8 cellular contexts compared by ENCODE assay signal in genomic region chr13:91381371-91381770, GRCh38. TPM values are rescaled to one million over a fixed set of nuclear protein-coding genes. Genes with fewer than 3 reads are reported as not detected.
DNase-seq lines count a peak whose midpoint lies in the region; ATAC-seq, FAIRE-seq and TF ChIP-seq lines count a peak whose summit lies in the region.

No MANE protein-coding gene starts in this region.

- no peaks in the 10 kb centered on the region for H3K79me2 ChIP-seq in GM23248 (ENCODE audit: insufficient read depth)
- H3K79me2 ChIP-seq in SU-DHL-6 (ENCODE audit: insufficient read depth, low read length): no peaks in the 10 kb centered on the region

- DNase-seq in Ammon's horn (ENCODE audit: low spot score): peak; percentile 75
- peak; percentile 18 for DNase-seq in GM23248
- DNase-seq in kidney: no peak
- no peak for DNase-seq in HK-2 (ENCODE audit: unreplicated experiment)
- DNase-seq in NCI-H2196 treated with DMSO at 0.1 percent for 48 hours (lab: John Stamatoyannopoulos, UW; ENCODE audit: unreplicated experiment): no peak

- H3K9ac ChIP-seq in GM23248: no peak overlapping the region
- no peak overlapping the region for H3K9ac ChIP-seq in SU-DHL-6 (ENCODE audit: low read length)
- no peak overlapping the region for H3K9ac ChIP-seq in kidney (ENCODE audit: low read length in 2 of 2)

- H3K27ac ChIP-seq in GM23248 (no peak overlapping the region), SU-DHL-6 (ENCODE audit: low read depth, low read length) (no peak overlapping the region), kidney (ENCODE audit: low read depth in 2 of 2, low read length in 2 of 2) (no peak overlapping the region)

- peak; percentile 54 for TF ChIP-seq CTCF in SU-DHL-6 (IDR thresholded peaks at IDR 0.05; ENCODE audit: insufficient read depth, low read length, poor library complexity, severe bottlenecking)
- peak; percentile 20 for TF ChIP-seq CTCF in kidney (IDR thresholded peaks at IDR 0.05; ENCODE audit: borderline replicate concordance, extremely low read depth, insufficient read depth)

- no peaks in the 10 kb centered on the region for H3K36me3 ChIP-seq in GM23248 (ENCODE audit: low read depth)
- H3K36me3 ChIP-seq in SU-DHL-6 (ENCODE audit: low read length): no peaks in the 10 kb centered on the region
- H3K36me3 ChIP-seq in kidney (ENCODE audit: control insufficient read depth in 1 of 2, insufficient read depth in 2 of 2, low read length in 2 of 2): no peaks in the 10 kb centered on the region

- no peaks in the 10 kb centered on the region for H3K4me1 ChIP-seq in GM23248 (ENCODE audit: insufficient read depth)
- H3K4me1 ChIP-seq in kidney (ENCODE audit: control insufficient read depth in 1 of 2, insufficient read depth in 1 of 2, low read depth in 1 of 2, low read length in 2 of 2): no peaks in the 10 kb centered on the region

- H3K9me2 ChIP-seq in GM23248 (ENCODE audit: insufficient read depth) (no peaks in the 10 kb centered on the region), SU-DHL-6 (replicated peaks; ENCODE audit: insufficient read depth, low read length) (no peaks in the 10 kb centered on the region)

- intact Hi-C loops in kidney (cut with DNase I): no loop called here

- H3F3A ChIP-seq in GM23248 (ENCODE audit: insufficient read depth) (no peaks in the 10 kb centered on the region), SU-DHL-6 (ENCODE audit: insufficient read depth) (no peaks in the 10 kb centered on the region)

- H4K20me1 ChIP-seq in GM23248 (ENCODE audit: insufficient read depth) (no peaks in the 10 kb centered on the region), SU-DHL-6 (ENCODE audit: low read depth, low read length) (no peaks in the 10 kb centered on the region)

- H2AFZ ChIP-seq in GM23248 (no peak overlapping the region), SU-DHL-6 (ENCODE audit: low read depth, low read length, severe bottlenecking) (no peak overlapping the region)

- in situ Hi-C loops in GM23248 (cut with MboI): no loop called here

- FAIRE-seq in kidney (lab: Jason Lieb, UNC): no peak

- ATAC-seq in GM19455 (IDR thresholded peaks at IDR 0.05; ENCODE audit: unreplicated experiment): no peak
- no peak for ATAC-seq in HG03521 (IDR thresholded peaks at IDR 0.05; ENCODE audit: unreplicated experiment)

- no peak overlapping the region for H3K4me2 ChIP-seq in GM23248 (ENCODE audit: unreplicated experiment)
- H3K4me2 ChIP-seq in SU-DHL-6 (ENCODE audit: low read depth, low read length, poor library complexity, severe bottlenecking): no peak overlapping the region

- H3K27me3 ChIP-seq in GM23248 (replicated peaks; ENCODE audit: insufficient read depth) (peaks cover 38% of the 10 kb centered on the region), SU-DHL-6 (ENCODE audit: low read length) (no peaks in the 10 kb centered on the region)

- H3K9me3 ChIP-seq in GM23248 (ENCODE audit: low read depth) (no peaks in the 10 kb centered on the region), SU-DHL-6 (ENCODE audit: insufficient read depth, low read length) (no peaks in the 10 kb centered on the region), kidney (ENCODE audit: control insufficient read depth in 1 of 2, low read length in 2 of 2) (no peaks in the 10 kb centered on the region)

- H3K4me3 ChIP-seq in GM23248 (no peak overlapping the region), SU-DHL-6 (ENCODE audit: insufficient read depth, low read length, poor library complexity, severe bottlenecking) (no peak overlapping the region), kidney (ENCODE audit: low read length in 2 of 2) (no peak overlapping the region)

RNA-seq across cellular contexts. Expression of gene GPC5, which starts 17.1 kb away (rescaled TPM):
- total RNA-seq in GM23248 (2014; rRNA removed; shearing (Covaris generic)): 0.32 TPM in 1 of 2 replicates, not detected in the other
- polyA plus RNA-seq in GM23248 (2016; fragmentation: Nextera tagmentation; extraction: Ambion mirVana) (not detected in 2 replicates), kidney (ENCODE audit: insufficient read depth, low read depth, low replicate concordance) (6.8 TPM)
- total RNA-seq in kidney: 0.47 TPM

RNA-seq across cellular contexts. Expression of gene MIR17HG, which starts 33.9 kb away (rescaled TPM):
- total RNA-seq in GM23248 (2014; rRNA removed; shearing (Covaris generic)): 0.43 and 2.5 TPM in 2 replicates
- polyA plus RNA-seq in GM23248 (2016; fragmentation: Nextera tagmentation; extraction: Ambion mirVana) (0.20 and 0.27 TPM in 2 replicates), kidney (ENCODE audit: insufficient read depth, low read depth, low replicate concordance) (1.2 TPM)
- total RNA-seq in kidney: 5.7 TPM

Comparison
In these comparisons a context has a peak if more than half of its experiments do, and no peak if none do; other contexts are left out.
1. DNase-seq: peak in Ammon's horn (single experiment) and GM23248 (single experiment); none in kidney (single experiment), HK-2 (single experiment) and NCI-H2196 treated with DMSO at 0.1 percent for 48 hours (single experiment).